ENCODE assay signal across 14 cellular contexts in the genomic region with DNA sequence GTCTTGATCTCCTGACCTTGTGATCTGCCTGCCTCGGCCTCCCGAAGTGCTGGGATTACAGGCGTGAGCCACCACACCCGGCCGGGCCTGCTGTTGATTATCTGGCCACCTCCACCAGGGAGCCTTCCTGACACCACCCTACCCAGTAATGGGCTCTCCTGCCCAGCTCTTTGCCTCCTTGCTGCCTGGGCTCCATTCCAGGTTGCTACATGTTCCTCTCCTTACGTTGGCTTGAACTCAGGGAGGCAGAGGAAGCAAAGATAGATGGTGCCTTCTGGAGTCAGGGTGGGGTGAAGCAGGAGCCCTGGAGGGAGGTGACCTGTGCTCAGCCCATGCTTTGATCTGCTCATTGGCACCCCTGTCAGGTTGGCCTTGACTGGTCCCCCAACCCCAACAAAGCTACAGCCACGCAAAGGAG. TPM values are rescaled to one million over a fixed set of nuclear protein-coding genes. Genes with fewer than 3 reads are reported as not detected.
DNase-seq lines count a peak whose midpoint lies in the region; ATAC-seq and TF ChIP-seq lines count a peak whose summit lies in the region.
"Had no signal": no experiment of that assay in that cellular context is flagged by ENCODE, and none has a peak within 500 bp of the region (broad histone marks: within the 10 kb centered on the region; RNA-seq: fewer than 3 reads in every experiment).

No MANE protein-coding gene starts in this region.

- H3K4me1 ChIP-seq in effector memory CD4-positive, alpha-beta T cell (ENCODE audit: control insufficient read depth, insufficient read depth, low read length, poor library complexity, severe bottlenecking) = peaks cover 56% of the 10 kb centered on the region
- no peaks in the 10 kb centered on the region for H3K4me1 ChIP-seq in rectal smooth muscle tissue (ENCODE audit: control insufficient read depth, insufficient read depth, low read length)
- no peaks in the 10 kb centered on the region for H3K4me1 ChIP-seq in BE2C
- H3K4me1 ChIP-seq: gastrocnemius medialis had no signal

- TF ChIP-seq CTCF in BE2C (IDR thresholded peaks at IDR 0.05; ENCODE audit: low read depth, low read length) = no peak

- no peak for DNase-seq in activated naive CD4-positive, alpha-beta T cell treated with anti-CD3 and anti-CD28 coated beads for 36 hours
- DNase-seq in activated naive CD4-positive, alpha-beta T cell treated with anti-CD3 and anti-CD28 coated beads, Interleukin-2, amount 50 U/mL, for 72 hours (ENCODE audit: low spot score in 2 of 2) = no peak
- DNase-seq in effector memory CD4-positive, alpha-beta T cell = no peak
- no peak for DNase-seq in hypothalamus (lab: John Stamatoyannopoulos, UW)
- DNase-seq in BE2C = no peak
- DNase-seq: gastrocnemius medialis, NCI-H510A treated with DMSO at 0.1 percent for 48 hours, retina had no signal

- no peaks in the 10 kb centered on the region for H3K27me3 Mint-ChIP-seq in activated naive CD4-positive, alpha-beta T cell treated with anti-CD3 and anti-CD28 coated beads for 36 hours (ENCODE audit: low read depth)
- H3K27me3 Mint-ChIP-seq in IgD-negative memory B cell = no peaks in the 10 kb centered on the region

- peaks cover 17% of the 10 kb centered on the region for H3K4me1 Mint-ChIP-seq in activated naive CD4-positive, alpha-beta T cell treated with anti-CD3 and anti-CD28 coated beads for 36 hours (ENCODE audit: low read depth)
- peaks cover 5 to 14% (median 14%) of the 10 kb centered on the region in 3 donors for H3K4me1 Mint-ChIP-seq in IgD-negative memory B cell

- no peak overlapping the region for H3K4me3 Mint-ChIP-seq in activated naive CD4-positive, alpha-beta T cell treated with anti-CD3 and anti-CD28 coated beads for 36 hours
- peak overlapping the region in 2 of 4 donors; percentile 34 to 49 for H3K4me3 Mint-ChIP-seq in IgD-negative memory B cell

- intact Hi-C loops in activated naive CD4-positive, alpha-beta T cell treated with anti-CD3 and anti-CD28 coated beads for 36 hours (cut with micrococcal nuclease) = no loop called here

- H3K27ac Mint-ChIP-seq in activated naive CD4-positive, alpha-beta T cell treated with anti-CD3 and anti-CD28 coated beads for 36 hours = peak overlapping the region; percentile 18
- H3K27ac Mint-ChIP-seq in activated naive CD4-positive, alpha-beta T cell treated with anti-CD3 and anti-CD28 coated beads, Interleukin-2, amount 50 U/mL, for 72 hours = peak overlapping the region in 1 of 2 donors; percentile 79
- H3K27ac Mint-ChIP-seq in IgD-negative memory B cell = peak overlapping the region; percentile 59 to 92 (median 89)

- CTCF ChIA-PET in activated naive CD4-positive, alpha-beta T cell treated with anti-CD3 and anti-CD28 coated beads for 36 hours (lab: Charles Lee) = no interaction called here

- no peaks in the 10 kb centered on the region for H3K9me3 Mint-ChIP-seq in activated naive CD4-positive, alpha-beta T cell treated with anti-CD3 and anti-CD28 coated beads for 36 hours
- no peaks in the 10 kb centered on the region for H3K9me3 Mint-ChIP-seq in activated naive CD4-positive, alpha-beta T cell treated with anti-CD3 and anti-CD28 coated beads, Interleukin-2, amount 50 U/mL, for 72 hours
- no peaks in the 10 kb centered on the region for H3K9me3 Mint-ChIP-seq in IgD-negative memory B cell

- no peak overlapping the region for H3K9ac ChIP-seq in rectal smooth muscle tissue (ENCODE audit: low read length)
- H3K9ac ChIP-seq: SK-N-SH had no signal

- peaks cover 43% of the 10 kb centered on the region for H3K36me3 ChIP-seq in effector memory CD4-positive, alpha-beta T cell (ENCODE audit: control insufficient read depth, insufficient read depth, low read length)
- H3K36me3 ChIP-seq in rectal smooth muscle tissue (ENCODE audit: control insufficient read depth, insufficient read depth, low read length) = peaks cover 24% of the 10 kb centered on the region
- H3K36me3 ChIP-seq in BE2C = peaks cover 49% of the 10 kb centered on the region
- H3K36me3 ChIP-seq: gastrocnemius medialis had no signal

- H3K36me3 Mint-ChIP-seq in activated naive CD4-positive, alpha-beta T cell treated with anti-CD3 and anti-CD28 coated beads for 36 hours (ENCODE audit: low read depth) = peaks cover 6% of the 10 kb centered on the region
- no peaks in the 10 kb centered on the region for H3K36me3 Mint-ChIP-seq in activated naive CD4-positive, alpha-beta T cell treated with anti-CD3 and anti-CD28 coated beads, Interleukin-2, amount 50 U/mL, for 72 hours
- H3K36me3 Mint-ChIP-seq in IgD-negative memory B cell = peaks cover 4% of the 10 kb centered on the region

- no peak overlapping the region for H3K4me3 ChIP-seq in effector memory CD4-positive, alpha-beta T cell (ENCODE audit: insufficient read depth, low read depth, low read length, poor library complexity, severe bottlenecking)
- no peak overlapping the region for H3K4me3 ChIP-seq in rectal smooth muscle tissue (ENCODE audit: low read length)
- H3K4me3 ChIP-seq in BE2C (ENCODE audit: low read depth, low read length) = no peak overlapping the region
- H3K4me3 ChIP-seq: gastrocnemius medialis had no signal

- peak overlapping the region; percentile 32 for H3K27ac ChIP-seq in effector memory CD4-positive, alpha-beta T cell (ENCODE audit: insufficient read depth, low read length, poor library complexity, severe bottlenecking)
- H3K27ac ChIP-seq in rectal smooth muscle tissue (ENCODE audit: low read depth, low read length) = peak overlapping the region; percentile 48
- H3K27ac ChIP-seq: gastrocnemius medialis had no signal

- no peak for ATAC-seq in activated naive CD4-positive, alpha-beta T cell treated with anti-CD3 and anti-CD28 coated beads, Interleukin-2, amount 50 U/mL, for 72 hours
- ATAC-seq in HG03196 (IDR thresholded peaks at IDR 0.05; ENCODE audit: unreplicated experiment) = no peak
- ATAC-seq: gastrocnemius medialis had no signal

- H3K9me3 ChIP-seq in effector memory CD4-positive, alpha-beta T cell (ENCODE audit: control insufficient read depth, low read length) = no peaks in the 10 kb centered on the region
- no peaks in the 10 kb centered on the region for H3K9me3 ChIP-seq in BE2C
- H3K9me3 ChIP-seq: gastrocnemius medialis, SK-N-SH had no signal

- no peaks in the 10 kb centered on the region for H3K27me3 ChIP-seq in effector memory CD4-positive, alpha-beta T cell (replicated peaks; ENCODE audit: control insufficient read depth, insufficient read depth, low read length, poor library complexity, severe bottlenecking)
- H3K27me3 ChIP-seq in rectal smooth muscle tissue (ENCODE audit: control insufficient read depth, insufficient read depth, low read length) (no peaks in the 10 kb centered on the region), BE2C (no peaks in the 10 kb centered on the region)
- H3K27me3 ChIP-seq: gastrocnemius medialis had no signal

RNA-seq across cellular contexts. Expression of a gene that starts 26.3 kb away (rescaled TPM):
- total RNA-seq in activated naive CD4-positive, alpha-beta T cell treated with anti-CD3 and anti-CD28 coated beads for 36 hours = 100 to 1,000 TPM; 398 to 404 TPM
- total RNA-seq in activated naive CD4-positive, alpha-beta T cell treated with anti-CD3 and anti-CD28 coated beads, Interleukin-2, amount 50 U/mL, for 72 hours = 100 to 1,000 TPM; 690 to 932 TPM
- 396 TPM for polyA plus RNA-seq in IgD-negative memory B cell
- 487 TPM for polyA plus RNA-seq in BE2C (2012; ENCODE audit: insufficient read depth, insufficient read length, low read depth)

RNA-seq across cellular contexts. Expression of a gene that starts 31.0 kb away (rescaled TPM):
- total RNA-seq in activated naive CD4-positive, alpha-beta T cell treated with anti-CD3 and anti-CD28 coated beads for 36 hours = 10 to 100 TPM; 62.7 to 70.0 TPM
- 10 to 100 TPM; 79.3 to 83.0 TPM for total RNA-seq in activated naive CD4-positive, alpha-beta T cell treated with anti-CD3 and anti-CD28 coated beads, Interleukin-2, amount 50 U/mL, for 72 hours
- polyA plus RNA-seq in IgD-negative memory B cell = 32.4 TPM
- polyA plus RNA-seq in BE2C (2012; ENCODE audit: insufficient read depth, insufficient read length, low read depth) = 182 TPM

RNA-seq across cellular contexts. Expression of a gene that starts 50.1 kb away (rescaled TPM):
- 1,000 to 10,000 TPM; 3,331 to 3,466 TPM for total RNA-seq in activated naive CD4-positive, alpha-beta T cell treated with anti-CD3 and anti-CD28 coated beads for 36 hours
- total RNA-seq in activated naive CD4-positive, alpha-beta T cell treated with anti-CD3 and anti-CD28 coated beads, Interleukin-2, amount 50 U/mL, for 72 hours = 1,000 to 10,000 TPM; 1,357 to 2,520 TPM
- 5,716 TPM for polyA plus RNA-seq in IgD-negative memory B cell
- polyA plus RNA-seq in BE2C (2012; ENCODE audit: insufficient read depth, insufficient read length, low read depth) = 1,809 TPM

RNA-seq across cellular contexts. Expression of a gene that starts 52.5 kb away (rescaled TPM):
- total RNA-seq in activated naive CD4-positive, alpha-beta T cell treated with anti-CD3 and anti-CD28 coated beads for 36 hours = not detected
- total RNA-seq in activated naive CD4-positive, alpha-beta T cell treated with anti-CD3 and anti-CD28 coated beads, Interleukin-2, amount 50 U/mL, for 72 hours = under 1 TPM; 0.48 to 0.56 TPM
- 5.5 TPM for polyA plus RNA-seq in IgD-negative memory B cell
- polyA plus RNA-seq in BE2C (2012; ENCODE audit: insufficient read depth, insufficient read length, low read depth) = 0.32 TPM
- total RNA-seq: LHCN-M2 had no signal
- polyA plus RNA-seq: SK-N-SH had no signal

RNA-seq across cellular contexts. Expression of a gene that starts 53.2 kb away (rescaled TPM):
- total RNA-seq in activated naive CD4-positive, alpha-beta T cell treated with anti-CD3 and anti-CD28 coated beads for 36 hours = not detected
- not detected for total RNA-seq in activated naive CD4-positive, alpha-beta T cell treated with anti-CD3 and anti-CD28 coated beads, Interleukin-2, amount 50 U/mL, for 72 hours
- polyA plus RNA-seq in IgD-negative memory B cell = not detected
- polyA plus RNA-seq in BE2C (2012; ENCODE audit: insufficient read depth, insufficient read length, low read depth) = not detected
- total RNA-seq: cerebellum, gastrocnemius medialis, LHCN-M2 had no signal
- polyA plus RNA-seq: SK-N-SH had no signal
